In genomic region chr22:49934144-49934890, GRCh38 we compare ENCODE assay signal across 8 cellular contexts. TPM values are rescaled to one million over a fixed set of nuclear protein-coding genes. Genes with fewer than 3 reads are reported as not detected.
A peak's percentile ranks its signal among the peaks of the same experiment; 100 is the strongest.
DNase-seq lines count a peak whose midpoint lies in the region; ATAC-seq, FAIRE-seq and TF ChIP-seq lines count a peak whose summit lies in the region.

No MANE protein-coding gene starts in this region.

- H3K4me1 ChIP-seq in SK-N-SH (ENCODE audit: control insufficient read depth in 1 of 2, insufficient read depth in 2 of 2, low read depth in 1 of 2, low read length in 1 of 2), result peaks cover 6 to 35% of the 10 kb centered on the region in 2 experiments; a peak in 2 of 4 replicates
- H3K4me1 ChIP-seq in pancreas, result peaks cover 14 to 23% (median 19%) of the 10 kb centered on the region in 3 donors

- no peak for TF ChIP-seq RAD21 in SK-N-SH (IDR thresholded peaks at IDR 0.05; ENCODE audit: low read length)

- no peak overlapping the region for H3K9ac ChIP-seq in SK-N-SH

- ATAC-seq in SK-N-SH treated with all-trans-retinoic acid at 6 μM for 48 hours (no peak), pancreas (peak; percentile 38 to 56 (median 46))

- no peak overlapping the region for H2AFZ ChIP-seq in SK-N-SH (ENCODE audit: low read depth)

- TF ChIP-seq EP300 in SK-N-SH (IDR thresholded peaks at IDR 0.05; ENCODE audit: borderline replicate concordance in 1 of 2, low read depth in 1 of 2, low read length in 1 of 2), result no peak

- no peak overlapping the region for H3K4me3 ChIP-seq in SK-N-SH (ENCODE audit: low read depth in 2 of 2, low read length in 1 of 2)
- peak overlapping the region in 2 of 4 donors; percentile 30 to 48 for H3K4me3 ChIP-seq in pancreas

- H3K79me2 ChIP-seq in SK-N-SH (ENCODE audit: insufficient read depth), result no peaks in the 10 kb centered on the region

- POLR2A ChIA-PET in SK-N-SH (lab: Yijun Ruan, JAX), result interaction anchor here (1.9 kb wide), 1 partner anchor 16 kb away, joined by 5 read pairs; the partner anchor contains the start of genes ALG12 and CRELD2

- no peak for FAIRE-seq in pancreas (lab: Jason Lieb, UNC)

- TF ChIP-seq CTCF in SK-N-SH (IDR thresholded peaks at IDR 0.05), result no peak
- TF ChIP-seq CTCF in pancreas (IDR thresholded peaks at IDR 0.05), result no peak
- no peak for TF ChIP-seq CTCF in GM20000 (IDR thresholded peaks at IDR 0.05; ENCODE audit: extremely low read depth, missing control alignments)

- peak; percentile 44 for DNase-seq in SK-N-SH
- DNase-seq in UCSD-AML1 (lab: John Stamatoyannopoulos, UW; ENCODE audit: unreplicated experiment), result peak; percentile 29
- peak; percentile 20 for DNase-seq in fibroblast of gingiva (ENCODE audit: low read depth)
- DNase-seq in pancreas, result peak; percentile 79 to 90 (median 84)
- no peak for DNase-seq in NCI-H510A (lab: John Stamatoyannopoulos, UW)
- DNase-seq in GM20000 (ENCODE audit: low spot score), result no peak
- no peak for DNase-seq in NCI-H226

- CTCF ChIA-PET in SK-N-SH (lab: Yijun Ruan, JAX), result interaction anchor here (0.6 to 5.2 kb wide), 2 partner anchors 97 to 167 kb away, joined by 3 to 88 read pairs; no protein-coding TSS in a partner anchor

- no peaks in the 10 kb centered on the region for H3F3A ChIP-seq in SK-N-SH (replicated peaks; ENCODE audit: insufficient read depth)

- no peaks in the 10 kb centered on the region for H3K36me3 ChIP-seq in SK-N-SH (replicated peaks in 1 of 2; ENCODE audit: control insufficient read depth in 1 of 2, insufficient read depth in 2 of 2, low read length in 1 of 2)
- H3K36me3 ChIP-seq in pancreas, result no peaks in the 10 kb centered on the region

- H4K20me1 ChIP-seq in SK-N-SH (ENCODE audit: insufficient read depth), result no peaks in the 10 kb centered on the region

- 0 out of 2 replicates have a peak overlapping the region, but pooled peaks have one; percentile 7 for H3K4me2 ChIP-seq in SK-N-SH

- 75% methylated on average over 5 of the region's 24 CpGs for WGBS in SK-N-SH (ENCODE audit: low lambda C conversion rate)
- WGBS in pancreas, 2 donors, result 60 to 63% methylated on average over 18 to 23 of the region's 24 CpGs

- H3K27me3 ChIP-seq in SK-N-SH (ENCODE audit: insufficient read depth) (no peaks in the 10 kb centered on the region), pancreas (no peaks in the 10 kb centered on the region)

- intact Hi-C loops in pancreas (cut with DNase I), result loop anchor here in 1 of 3 donors (5.0 kb wide), 1 partner anchor 58 kb away; no protein-coding TSS in a partner anchor

- H3K27ac ChIP-seq in SK-N-SH (ENCODE audit: low read depth in 2 of 2, low read length in 1 of 2) (no peak overlapping the region; a peak in 1 of 4 replicates), pancreas (peak overlapping the region; percentile 64 to 95 (median 86))

- H3K9me3 ChIP-seq in SK-N-SH (no peaks in the 10 kb centered on the region), pancreas (no peaks in the 10 kb centered on the region)

- no peaks in the 10 kb centered on the region for H3K9me2 ChIP-seq in SK-N-SH

TF ChIP-seq in SK-N-SH, 30 proteins besides CTCF, POLR2A, EP300 and RAD21 (continues in another document):
- no peak for TF ChIP-seq USF2 (IDR thresholded peaks at IDR 0.05; ENCODE audit: borderline replicate concordance, low read depth, low read length)
- no peak for TF ChIP-seq YY1 (IDR thresholded peaks at IDR 0.05; ENCODE audit: low read depth)
- TF ChIP-seq ELF1 (IDR thresholded peaks at IDR 0.05), result no peak
- TF ChIP-seq SIN3A (IDR thresholded peaks at IDR 0.05; ENCODE audit: borderline replicate concordance, low read depth, low read length), result no peak
- TF ChIP-seq IRF3 (IDR thresholded peaks at IDR 0.05; ENCODE audit: low read depth, low read length), result no peak
- TF ChIP-seq POLR2AphosphoS5 (IDR thresholded peaks at IDR 0.05; ENCODE audit: low read depth, low read length), result no peak
- TF ChIP-seq PBX3 (IDR thresholded peaks at IDR 0.05), result no peak
- TF ChIP-seq FOSL2 (IDR thresholded peaks at IDR 0.05; ENCODE audit: borderline replicate concordance, low read depth), result no peak
- TF ChIP-seq NFIC (IDR thresholded peaks at IDR 0.05; ENCODE audit: borderline replicate concordance), result no peak

TF ChIP-seq in SK-N-SH treated with all-trans-retinoic acid at 6 μM for 48 hours, 23 proteins besides CTCF, POLR2A, EP300 and RAD21:
- no peak for TF ChIP-seq ARNTL (CRISPR knock-in tag; IDR thresholded peaks at IDR 0.05; ENCODE audit: borderline replicate concordance, low read depth)
- no peak for TF ChIP-seq TOX (CRISPR knock-in tag; IDR thresholded peaks at IDR 0.05; ENCODE audit: borderline replicate concordance)
- no peak for TF ChIP-seq ZNF70 (CRISPR knock-in tag; IDR thresholded peaks at IDR 0.05)
- TF ChIP-seq CSRNP3 (CRISPR knock-in tag; IDR thresholded peaks at IDR 0.05), result no peak
- no peak for TF ChIP-seq PPARA (CRISPR knock-in tag; IDR thresholded peaks at IDR 0.05; ENCODE audit: borderline replicate concordance)
- no peak for TF ChIP-seq CREB5 (CRISPR knock-in tag; IDR thresholded peaks at IDR 0.05; ENCODE audit: low read depth)
- no peak for TF ChIP-seq BACH2 (CRISPR knock-in tag; IDR thresholded peaks at IDR 0.05; ENCODE audit: borderline replicate concordance)
- TF ChIP-seq OSR1 (CRISPR knock-in tag; IDR thresholded peaks at IDR 0.05), result no peak
- TF ChIP-seq ZNF565 (CRISPR knock-in tag; conservative IDR thresholded peaks at IDR 0.05; ENCODE audit: low read depth), result no peak

RNA-seq across cellular contexts. Expression of gene CRELD2, which starts 15.9 kb away (rescaled TPM):
- polyA plus RNA-seq in SK-N-SH (2012; rRNA removed), result 92.5 and 113 TPM in 2 replicates
- polyA plus RNA-seq in SK-N-SH (2012; cell fraction: cytosol; rRNA removed), result 66.3 and 80.8 TPM in 2 replicates
- polyA plus RNA-seq in SK-N-SH (2012; cell fraction: nucleus; rRNA removed), result 104 and 142 TPM in 2 replicates
- 10 to 100 TPM; 37.2 to 61.9 (median 54.1) TPM for total RNA-seq in pancreas
- polyA plus RNA-seq in pancreas, result 10 to 100 TPM; 51.1 to 56.4 TPM

RNA-seq across cellular contexts. Expression of gene ALG12, which starts 16.1 kb away (rescaled TPM):
- 7.5 and 9.9 TPM in 2 replicates for polyA plus RNA-seq in SK-N-SH (2012; rRNA removed)
- polyA plus RNA-seq in SK-N-SH (2012; cell fraction: cytosol; rRNA removed), result 6.0 and 8.3 TPM in 2 replicates
- 23.2 and 25.7 TPM in 2 replicates for polyA plus RNA-seq in SK-N-SH (2012; cell fraction: nucleus; rRNA removed)
- total RNA-seq in pancreas, result 10 to 100 TPM in 4 of 6 donors, 1 to 10 TPM in 2; 7.4 to 13.1 (median 12.1) TPM
- polyA plus RNA-seq in pancreas, result 1 to 10 TPM; 7.1 to 8.6 TPM

RNA-seq across cellular contexts. Expression of gene PIM3, which starts 26.3 kb away (rescaled TPM):
- polyA plus RNA-seq in SK-N-SH (2012; rRNA removed) (9.9 and 15.3 TPM in 2 replicates), pancreas (10 to 100 TPM; 55.3 to 82.7 TPM)
- polyA plus RNA-seq in SK-N-SH (2012; cell fraction: cytosol; rRNA removed), result 6.3 and 10.1 TPM in 2 replicates
- polyA plus RNA-seq in SK-N-SH (2012; cell fraction: nucleus; rRNA removed), result 22.4 and 23.7 TPM in 2 replicates
- 10 to 100 TPM; 25.8 to 90.1 (median 33.1) TPM for total RNA-seq in pancreas

Comparison
In these comparisons a context has a peak if more than half of its experiments do, and no peak if none do; other contexts are left out.
1. DNase-seq: peak in SK-N-SH (single experiment), UCSD-AML1 (single experiment), fibroblast of gingiva (single experiment) and pancreas (6 of 6); none in NCI-H510A (single experiment), GM20000 (single experiment) and NCI-H226 (single experiment).
2. H3K27ac ChIP-seq: peak in pancreas (4 of 4); none in SK-N-SH (0 of 2).